22 cellular contexts compared by ENCODE assay signal in the genomic region with DNA sequence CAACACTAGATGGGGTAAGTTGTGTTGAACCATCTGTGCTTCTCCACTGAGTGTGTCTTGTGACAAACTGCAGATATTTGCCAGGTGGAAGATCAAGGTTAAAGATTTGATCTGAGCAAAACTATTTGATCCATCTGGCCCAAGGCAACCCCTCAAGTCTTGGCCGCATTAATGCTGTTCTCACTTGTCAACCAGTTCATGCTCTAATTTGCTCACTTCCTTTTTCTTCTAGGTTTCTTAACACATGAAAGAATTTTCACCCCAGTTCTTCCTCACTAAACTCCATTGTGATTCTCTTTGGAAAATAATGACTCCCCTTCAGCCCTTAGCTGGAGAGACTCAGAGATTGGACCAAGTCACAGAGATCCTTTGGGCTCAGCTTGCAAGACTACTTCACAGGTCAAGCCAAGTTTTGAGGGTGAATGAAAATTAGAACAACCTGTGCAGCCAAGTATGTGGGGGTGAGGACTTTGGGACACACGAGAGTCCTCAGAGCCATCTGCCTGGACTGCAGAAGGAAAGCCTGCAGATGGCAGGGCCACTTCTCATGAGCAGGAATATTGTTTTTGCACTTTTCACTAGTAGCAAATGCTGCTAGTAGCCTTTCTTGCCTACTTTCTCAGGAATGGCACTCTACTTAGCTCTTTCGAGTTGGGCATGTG.
DNase-seq lines count a peak whose midpoint lies in the region; ATAC-seq, FAIRE-seq and TF ChIP-seq lines count a peak whose summit lies in the region.
"Had no signal": no experiment of that assay in that cellular context is flagged by ENCODE, and none has a peak within 500 bp of the region (broad histone marks: within the 10 kb centered on the region; RNA-seq: fewer than 3 reads in every experiment).

No MANE protein-coding gene starts in this region.

- H3K79me2 ChIP-seq in H9 (ENCODE audit: insufficient read depth, low read length), result no peaks in the 10 kb centered on the region
- no peaks in the 10 kb centered on the region for H3K79me2 ChIP-seq in GM12878 (ENCODE audit: control insufficient read depth, insufficient read depth, low read length)

- RAD21 ChIA-PET in GM12878 (lab: Charles Lee; ENCODE audit: unreplicated experiment), result no interaction called here

- H2BK12ac ChIP-seq in H9 (ENCODE audit: insufficient read length, low read depth, low read length), result no peak overlapping the region

- H3K27ac ChIP-seq in H9 (ENCODE audit: insufficient read length, low read depth, low read length), result no peak overlapping the region
- H3K27ac ChIP-seq in GM12878 (ENCODE audit: control insufficient read depth, insufficient read depth), result no peak overlapping the region
- H3K27ac ChIP-seq: BLaER1 treated with 17β-estradiol and CSF1 and Interleukin-3, amounts not matched to agents 10 nM and 100 nM; HL-60; KMS-11 had no signal

- no peaks in the 10 kb centered on the region for H3K23me2 ChIP-seq in H9 (ENCODE audit: insufficient read length, low read depth, low read length, poor library complexity, severe bottlenecking)

- H3K14ac ChIP-seq in H9 (ENCODE audit: insufficient read depth, low read length), result no peak overlapping the region

- H3K4me2 ChIP-seq in H9 (ENCODE audit: insufficient read depth, insufficient read length, low read length), result no peak overlapping the region
- H3K4me2 ChIP-seq in GM12878 (ENCODE audit: control insufficient read depth, insufficient read depth), result no peak overlapping the region
- H3K4me2 ChIP-seq: KMS-11 had no signal

- no peaks in the 10 kb centered on the region for H3K9me3 Mint-ChIP-seq in H9
- H3K9me3 Mint-ChIP-seq in activated CD4-positive, alpha-beta T cell treated with anti-CD3 and anti-CD28 coated beads, Interleukin-2, amount 10 ng/mL, durations not matched to agents 7 days and 5 days, result no peaks in the 10 kb centered on the region
- H3K9me3 Mint-ChIP-seq: CD4-positive, alpha-beta memory T cell had no signal

- no peak overlapping the region for H4K91ac ChIP-seq in H9 (ENCODE audit: insufficient read length, low read depth, low read length)

- SMC1A ChIA-PET in GM12878 (lab: Charles Lee; ENCODE audit: uncharacterized antibody, unreplicated experiment), result no interaction called here

- H3K27ac Mint-ChIP-seq in H9, result no peak overlapping the region
- H3K27ac Mint-ChIP-seq in activated CD4-positive, alpha-beta T cell treated with anti-CD3 and anti-CD28 coated beads, Interleukin-2, amount 10 ng/mL, durations not matched to agents 7 days and 5 days, result no peak overlapping the region
- H3K27ac Mint-ChIP-seq: CD4-positive, alpha-beta memory T cell had no signal

- CTCF ChIA-PET in GM12878 (lab: Yijun Ruan, JAX), result no interaction called here
- CTCF ChIA-PET in activated CD4-positive, alpha-beta T cell treated with anti-CD3 and anti-CD28 coated beads, Interleukin-2, amount 10 ng/mL, durations not matched to agents 7 days and 5 days (lab: Charles Lee), result no interaction called here

- H2BK5ac ChIP-seq in H9 (ENCODE audit: insufficient read length, low read length), result no peak overlapping the region

- no CpG with 5 or more reads among the region's 3 CpGs for WGBS in H9 (ENCODE audit: extremely low coverage, insufficient read length, low lambda C conversion rate)
- whole genome bisulfite sequencing in GM12878 (ENCODE audit: insufficient coverage, insufficient replicate concordance, low lambda C conversion rate, missing lambda C conversion rate), result 7% methylated on average over 3 of the region's 3 CpGs

- POLR2A ChIA-PET in GM12878 (lab: Charles Lee), result no interaction called here
- POLR2A ChIA-PET in activated CD4-positive, alpha-beta T cell treated with anti-CD3 and anti-CD28 coated beads, Interleukin-2, amount 10 ng/mL, durations not matched to agents 7 days and 5 days (lab: Charles Lee), result no interaction called here

- H3K9me3 ChIP-seq in H9 (ENCODE audit: control insufficient read depth, low read depth, low read length) (no peaks in the 10 kb centered on the region), GM12878 (replicated peaks; ENCODE audit: control insufficient read depth, insufficient read depth, low read length) (no peaks in the 10 kb centered on the region; the same call in 2 of the 3 replicates)
- H3K9me3 ChIP-seq: Caco-2 had no signal

- no peak for DNase-seq in GM12891 (ENCODE audit: insufficient read length, low spot score)
- DNase-seq in H9, result no peak
- peak; percentile 64 for DNase-seq in NCI-H524 treated with DMSO at 0.1 percent for 48 hours (lab: John Stamatoyannopoulos, UW)
- no peak for DNase-seq in GM12878 (ENCODE audit: low read depth, low spot score)
- DNase-seq in NCI-H345 treated with DMSO at 0.1 percent for 48 hours (lab: John Stamatoyannopoulos, UW; ENCODE audit: unreplicated experiment), result no peak
- DNase-seq in SIG-M5 treated with dmso at 0.1 percent for 504 hours (lab: John Stamatoyannopoulos, UW; ENCODE audit: unreplicated experiment), result no peak
- no peak for DNase-seq in activated CD4-positive, alpha-beta T cell treated with anti-CD3 and anti-CD28 coated beads, Interleukin-2, amount 10 ng/mL, durations not matched to agents 7 days and 5 days
- DNase-seq: Caco-2; CD4-positive, alpha-beta memory T cell; DMS153; NCI-H1092; NCI-H1436; NCI-H187 treated with DMSO at 0.1 percent for 48 hours; NCI-H2107; NCI-H2227 treated with DMSO at 0.1 percent for 48 hours; NCI-H526; SIG-M5; T-helper 1 cell had no signal

- H3K79me1 ChIP-seq in H9 (ENCODE audit: insufficient read depth, low read depth, low read length, poor library complexity, severe bottlenecking), result no peaks in the 10 kb centered on the region

- no peaks in the 10 kb centered on the region for H4K20me1 ChIP-seq in H9 (ENCODE audit: control insufficient read depth, insufficient read depth, insufficient read length)
- no peaks in the 10 kb centered on the region for H4K20me1 ChIP-seq in GM12878 (ENCODE audit: control insufficient read depth, insufficient read depth)
- H4K20me1 ChIP-seq: BLaER1 treated with 17β-estradiol and CSF1 and Interleukin-3, amounts not matched to agents 10 nM and 100 nM had no signal

- no peak overlapping the region for H2AFZ ChIP-seq in H9 (ENCODE audit: low read length)
- no peak overlapping the region for H2AFZ ChIP-seq in GM12878 (ENCODE audit: control insufficient read depth, low read depth, low read length)

- BruUV-seq in GM12878 (replicated peaks; lab: Mats Ljungman, UMichigan), result no TSS peak

- intact Hi-C loops in GM12878 (cut with micrococcal nuclease; ENCODE audit: unreplicated experiment), result no loop called here

- FAIRE-seq in GM12891 (lab: Jason Lieb, UNC), result no peak
- no peak for FAIRE-seq in GM12878 (lab: Jason Lieb, UNC)

- H4K8ac ChIP-seq in H9 (replicated peaks; ENCODE audit: insufficient read length, low read depth, low read length), result no peak overlapping the region

- H2AK5ac ChIP-seq in H9 (ENCODE audit: insufficient read length, low read length), result no peak overlapping the region

- H3K18ac ChIP-seq in H9 (ENCODE audit: insufficient read length, low read depth, low read length), result no peak overlapping the region

- H3K4me1 ChIP-seq in H9 (ENCODE audit: insufficient read depth, low read length) (no peaks in the 10 kb centered on the region), GM12878 (ENCODE audit: control insufficient read depth, insufficient read depth, low read length) (no peaks in the 10 kb centered on the region)
- H3K4me1 ChIP-seq: Caco-2 had no signal

- no peak overlapping the region for H3K4ac ChIP-seq in H9 (ENCODE audit: low read depth, low read length)

- no peaks in the 10 kb centered on the region for H3K36me3 ChIP-seq in GM12878 (ENCODE audit: control insufficient read depth in 2 of 2, insufficient read depth in 2 of 2, low read length in 1 of 2)
- H3K36me3 ChIP-seq: BLaER1 treated with 17β-estradiol and CSF1 and Interleukin-3, amounts not matched to agents 10 nM and 100 nM had no signal

- H3K4me3 ChIP-seq in GM12878, result no peak overlapping the region
- H3K4me3 ChIP-seq: BLaER1 treated with 17β-estradiol and CSF1 and Interleukin-3, amounts not matched to agents 10 nM and 100 nM had no signal

- in situ Hi-C loops in GM12878 (cut with MboI), result no loop called here

- no peak overlapping the region for H2BK15ac ChIP-seq in H9 (ENCODE audit: low read depth, low read length)

- no peak overlapping the region for H3K56ac ChIP-seq in H9 (ENCODE audit: insufficient read length, low read depth, low read length)

- TF ChIP-seq EP300 in GM12878 (IDR thresholded peaks at IDR 0.05; ENCODE audit: borderline replicate concordance in 1 of 2, control insufficient read depth in 1 of 2, low read depth in 2 of 2, low read length in 2 of 2), result no peak

- no peaks in the 10 kb centered on the region for H3K27me3 Mint-ChIP-seq in H9 (ENCODE audit: low read depth)
- peaks cover 2% of the 10 kb centered on the region for H3K27me3 Mint-ChIP-seq in activated CD4-positive, alpha-beta T cell treated with anti-CD3 and anti-CD28 coated beads, Interleukin-2, amount 10 ng/mL, durations not matched to agents 7 days and 5 days

- no peaks in the 10 kb centered on the region for H3K4me1 Mint-ChIP-seq in H9
- peaks cover 9% of the 10 kb centered on the region for H3K4me1 Mint-ChIP-seq in activated CD4-positive, alpha-beta T cell treated with anti-CD3 and anti-CD28 coated beads, Interleukin-2, amount 10 ng/mL, durations not matched to agents 7 days and 5 days

- ATAC-seq in GM12878, result no peak
- ATAC-seq in HG02938 (IDR thresholded peaks at IDR 0.05; ENCODE audit: unreplicated experiment), result no peak

- no peak overlapping the region for H3T11ph ChIP-seq in H9 (ENCODE audit: low read length)

- TF ChIP-seq CTCF in H9 (conservative IDR thresholded peaks at IDR 0.05) (0 out of 3 replicates have a peak, but pooled peaks have one; percentile 16), GM12878 (IDR thresholded peaks at IDR 0.05 in 2 of 3, conservative IDR thresholded peaks at IDR 0.05 in 1 of 3; ENCODE audit: control insufficient read depth in 2 of 3, extremely low read depth in 1 of 3, insufficient read depth in 1 of 3, low read depth in 3 of 3, low read length in 3 of 3) (no peak)

- no peak overlapping the region for H3K4me3 Mint-ChIP-seq in H9
- no peak overlapping the region for H3K4me3 Mint-ChIP-seq in activated CD4-positive, alpha-beta T cell treated with anti-CD3 and anti-CD28 coated beads, Interleukin-2, amount 10 ng/mL, durations not matched to agents 7 days and 5 days
- H3K4me3 Mint-ChIP-seq: CD4-positive, alpha-beta memory T cell had no signal

- no peak overlapping the region for H3K23ac ChIP-seq in H9 (ENCODE audit: insufficient read length, low read depth, low read length)

- TF ChIP-seq POLR2A in GM12891 (IDR thresholded peaks at IDR 0.05; ENCODE audit: low read depth, low read length) (no peak), GM12878 (IDR thresholded peaks at IDR 0.05; ENCODE audit: low read depth, low read length) (no peak)

- no peak overlapping the region for H2BK120ac ChIP-seq in H9 (ENCODE audit: low read depth, low read length, poor library complexity, severe bottlenecking)

- no peak overlapping the region for H2BK20ac ChIP-seq in H9 (ENCODE audit: low read depth, low read length, poor library complexity, severe bottlenecking)

- H3K27me3 ChIP-seq in H9 (ENCODE audit: insufficient read depth, low read length) (no peaks in the 10 kb centered on the region), GM12878 (replicated peaks in 1 of 2; ENCODE audit: control insufficient read depth in 2 of 2, insufficient read depth in 2 of 2, low read length in 1 of 2) (no peaks in the 10 kb centered on the region)
- H3K27me3 ChIP-seq: BLaER1 treated with 17β-estradiol and CSF1 and Interleukin-3, amounts not matched to agents 10 nM and 100 nM had no signal

- no peak overlapping the region for H4K5ac ChIP-seq in H9 (ENCODE audit: insufficient read length, low read depth, low read length)

- H3K9ac ChIP-seq in H9 (ENCODE audit: extremely low read depth, insufficient read length, low read length) (no peak overlapping the region), GM12878 (ENCODE audit: control insufficient read depth, insufficient read depth, low read length) (no peak overlapping the region)
- H3K9ac ChIP-seq: BLaER1 treated with 17β-estradiol and CSF1 and Interleukin-3, amounts not matched to agents 10 nM and 100 nM; KMS-11 had no signal

- TF ChIP-seq RAD21 in GM12878 (IDR thresholded peaks at IDR 0.05; ENCODE audit: insufficient read depth, low read depth, low read length), result no peak

- H3K36me3 Mint-ChIP-seq in H9 (ENCODE audit: insufficient read depth in 1 of 3, low read depth in 3 of 3), result no peaks in the 10 kb centered on the region; a peak in 1 of 7 replicates
- no peaks in the 10 kb centered on the region for H3K36me3 Mint-ChIP-seq in activated CD4-positive, alpha-beta T cell treated with anti-CD3 and anti-CD28 coated beads, Interleukin-2, amount 10 ng/mL, durations not matched to agents 7 days and 5 days (ENCODE audit: low read depth)
